8 cellular contexts compared by ENCODE assay signal in the genomic region with DNA sequence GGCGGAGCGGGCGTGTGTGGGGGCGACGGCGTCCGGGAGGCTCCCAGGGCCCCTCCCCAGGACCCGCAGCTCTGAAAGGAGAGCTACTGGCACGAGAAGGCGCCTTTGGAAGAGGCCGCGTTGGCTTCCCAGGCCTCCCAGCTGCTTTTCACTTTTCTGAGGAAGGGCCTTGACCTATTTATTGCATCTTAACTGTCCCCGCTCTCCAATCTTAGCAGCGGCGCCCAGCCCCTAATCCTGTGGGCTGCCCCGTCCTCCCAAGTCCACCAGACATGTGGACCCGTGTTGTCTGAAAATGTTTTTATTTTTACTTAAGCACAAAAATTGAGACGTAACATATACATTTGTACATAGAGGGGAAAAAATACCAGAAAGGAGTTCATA. TPM values are rescaled to one million over a fixed set of nuclear protein-coding genes. Genes with fewer than 3 reads are reported as not detected.
DNase-seq lines count a peak whose midpoint lies in the region; ATAC-seq and TF ChIP-seq lines count a peak whose summit lies in the region.

No MANE protein-coding gene starts in this region.

- 2 to 9% (median 3%) methylated on average over 18 of the region's 18 CpGs for WGBS in ovary, 3 donors

- H3K4me1 ChIP-seq in CD8-positive, alpha-beta T cell (ENCODE audit: insufficient read depth, low read length): peaks cover 43% of the 10 kb centered on the region
- H3K4me1 ChIP-seq in ovary (ENCODE audit: insufficient read depth): peaks cover 4% of the 10 kb centered on the region

- POLR2A ChIA-PET in CD8-positive, alpha-beta T cell (lab: Charles Lee): interaction anchor here (1.0 to 3.7 kb wide), 8 partner anchors 10 to 74 kb away, joined by 3 to 16 read pairs (median 8); partner anchors contain the start of genes FAM219B and MPI
- POLR2A ChIA-PET in RWPE1 (lab: Yijun Ruan, JAX; ENCODE audit: low non-redundant PET): interaction anchor here (0.6 kb wide), 2 partner anchors 26 to 152 kb away, joined by 3 read pairs; partner anchors contain the start of gene SCAMP5

- H3K4me3 Mint-ChIP-seq in CD8-positive, alpha-beta T cell: peak overlapping the region; percentile 91

- H3K4me3 ChIP-seq in CD8-positive, alpha-beta T cell (ENCODE audit: low read depth, low read length): peak overlapping the region; percentile 60
- H3K4me3 ChIP-seq in ovary: peak overlapping the region; percentile 57

- TF ChIP-seq CTCF in CD8-positive, alpha-beta T cell (IDR thresholded peaks at IDR 0.05): no peak
- TF ChIP-seq CTCF in RWPE1 (conservative IDR thresholded peaks at IDR 0.05; ENCODE audit: low read depth) (no peak), ovary (IDR thresholded peaks at IDR 0.05) (no peak)

- H3K27ac Mint-ChIP-seq in CD8-positive, alpha-beta T cell: peak overlapping the region; percentile 93

- no peaks in the 10 kb centered on the region for H3K9me3 ChIP-seq in CD8-positive, alpha-beta T cell (ENCODE audit: low read length)
- H3K9me3 ChIP-seq in ovary: no peaks in the 10 kb centered on the region

- H3K36me3 Mint-ChIP-seq in CD8-positive, alpha-beta T cell: peaks cover 40% of the 10 kb centered on the region

- H3K27me3 ChIP-seq in CD8-positive, alpha-beta T cell (ENCODE audit: insufficient read depth, low read length): no peaks in the 10 kb centered on the region
- H3K27me3 ChIP-seq in ovary: no peaks in the 10 kb centered on the region

- peaks cover 21% of the 10 kb centered on the region for H3K36me3 ChIP-seq in CD8-positive, alpha-beta T cell (ENCODE audit: insufficient read depth, low read length)
- no peaks in the 10 kb centered on the region for H3K36me3 ChIP-seq in ovary

- TF ChIP-seq EP300 in ovary (IDR thresholded peaks at IDR 0.05): no peak

- intact Hi-C loops in CD8-positive, alpha-beta T cell (cut with DNase I, micrococcal nuclease): loop anchor here (1.0 to 5.0 kb wide), 15 partner anchors 30 to 607 kb away; partner anchors contain the start of genes COX5A (in 2 of the 2), SCAMP2 (in 2 of the 2), SIN3A (in 2 of the 2) and ARID3B (in 1 of the 2)
- intact Hi-C loops in ovary (cut with DNase I): loop anchor here in 2 of 4 donors (5.0 to 10.0 kb wide), 2 partner anchors 61 kb away; partner anchors contain the start of genes CSK (in 1 of the 2) and FAM219B (in 1 of the 2)

- DNase-seq in CD8-positive, alpha-beta T cell: no peak
- DNase-seq in RWPE1 (ENCODE audit: low spot score) (no peak), epithelial cell of prostate (ENCODE audit: low read depth, low spot score) (no peak), ovary (no peak), NCI-H2029 (lab: John Stamatoyannopoulos, UW) (no peak), SHP77 (lab: John Stamatoyannopoulos, UW) (no peak)

- H3K27me3 Mint-ChIP-seq in CD8-positive, alpha-beta T cell (ENCODE audit: low read depth): no peaks in the 10 kb centered on the region

- no peak for ATAC-seq in CD8-positive, alpha-beta T cell
- no peak for ATAC-seq in HG02642 (IDR thresholded peaks at IDR 0.05; ENCODE audit: poor library complexity, unreplicated experiment)
- no peak for ATAC-seq in HG03342 (IDR thresholded peaks at IDR 0.05; ENCODE audit: unreplicated experiment)

- CTCF ChIA-PET in CD8-positive, alpha-beta T cell (lab: Charles Lee): interaction anchor here (0.9 to 6.1 kb wide), 7 partner anchors 26 to 73 kb away, joined by 3 to 62 read pairs (median 4); no protein-coding TSS in a partner anchor
- CTCF ChIA-PET in RWPE1 (lab: Yijun Ruan, JAX): interaction anchor here (0.7 to 1.9 kb wide), 5 partner anchors 9 to 60 kb away, joined by 3 to 6 read pairs (median 4); no protein-coding TSS in a partner anchor

- no peak for TF ChIP-seq POLR2A in ovary (IDR thresholded peaks at IDR 0.05)

- peaks cover 48% of the 10 kb centered on the region for H3K4me1 Mint-ChIP-seq in CD8-positive, alpha-beta T cell (ENCODE audit: low read depth)

- no peaks in the 10 kb centered on the region for H3K9me3 Mint-ChIP-seq in CD8-positive, alpha-beta T cell

- H3K27ac ChIP-seq in CD8-positive, alpha-beta T cell (ENCODE audit: low read depth, low read length): peak overlapping the region; percentile 47
- H3K27ac ChIP-seq in RWPE1 (peak overlapping the region; percentile 81), epithelial cell of prostate (peak overlapping the region; percentile 63), ovary (peak overlapping the region; percentile 69 to 90)

RNA-seq across cellular contexts. Expression of gene ULK3, which starts 0.5 kb away (rescaled TPM):
- total RNA-seq in CD8-positive, alpha-beta T cell: 10 to 100 TPM; 34.3 to 35.1 TPM
- 10 to 100 TPM; 25.2 to 45.7 (median 27.8) TPM for total RNA-seq in ovary
- 10 to 100 TPM; 17.4 to 22.6 TPM for polyA plus RNA-seq in ovary

RNA-seq across cellular contexts. Expression of gene CPLX3, which starts 17.0 kb away (rescaled TPM):
- total RNA-seq in CD8-positive, alpha-beta T cell: under 1 TPM; 0.19 to 0.36 TPM
- not detected for total RNA-seq in ovary
- not detected for polyA plus RNA-seq in ovary

RNA-seq across cellular contexts. Expression of gene SCAMP2, which starts 29.7 kb away (rescaled TPM):
- total RNA-seq in CD8-positive, alpha-beta T cell: 10 to 100 TPM; 48.7 to 57.2 TPM
- total RNA-seq in ovary: 10 to 100 TPM; 22.9 to 65.5 (median 53.1) TPM
- 10 to 100 TPM; 27.4 to 60.5 TPM for polyA plus RNA-seq in ovary

RNA-seq across cellular contexts. Expression of gene LMAN1L, which starts 30.8 kb away (rescaled TPM):
- not detected for total RNA-seq in CD8-positive, alpha-beta T cell
- total RNA-seq in ovary: not detected
- not detected for polyA plus RNA-seq in ovary

RNA-seq across cellular contexts. Expression of gene MPI, which starts 46.4 kb away (rescaled TPM):
- 10 to 100 TPM; 18.3 to 19.9 TPM for total RNA-seq in CD8-positive, alpha-beta T cell
- 10 to 100 TPM; 42.6 to 55.6 (median 48.6) TPM for total RNA-seq in ovary
- polyA plus RNA-seq in ovary: 10 to 100 TPM; 28.8 to 42.4 TPM
